ENCODE assay signal across 1 cellular context in genomic region chr17:50361561-50362480, GRCh38.
A peak's percentile ranks its signal among the peaks of the same experiment; 100 is the strongest.
TF ChIP-seq lines count a peak whose summit lies in the region.

No MANE protein-coding gene starts in this region.

TF ChIP-seq in K562, 482 proteins besides CTCF, POLR2A, EP300 and RAD21 (continued from another document and continues in another):
- TF ChIP-seq MTA2 (IDR thresholded peaks at IDR 0.05; ENCODE audit: low read depth) (peak; percentile 90), CAMTA2 (CRISPR knock-in tag; conservative IDR thresholded peaks at IDR 0.05) (no peak), GTF2A2 (tag; IDR thresholded peaks at IDR 0.05) (no peak), IFI16 (CRISPR knock-in tag; IDR thresholded peaks at IDR 0.05) (no peak), ZNF766 (CRISPR knock-in tag; conservative IDR thresholded peaks at IDR 0.05) (peak; percentile 92), SMARCC2 (IDR thresholded peaks at IDR 0.05; ENCODE audit: low read depth) (0 out of 2 replicates have a peak, but pooled peaks have one; percentile 47), ZNF263 (CRISPR knock-in tag; IDR thresholded peaks at IDR 0.05; ENCODE audit: borderline replicate concordance) (no peak; the same call in 1 of the 2 replicates), ELF1 (tag; IDR thresholded peaks at IDR 0.05) (no peak), NEUROD1 (IDR thresholded peaks at IDR 0.05; ENCODE audit: borderline replicate concordance, low read depth, low read length, partially characterized antibody) (peak; percentile 18), CC2D1A (IDR thresholded peaks at IDR 0.05) (peak; percentile 76; the same call in 1 of the 2 replicates), ZBTB11 (CRISPR knock-in tag; IDR thresholded peaks at IDR 0.05) (0 out of 6 replicates have a peak, but pooled peaks of 1 of the 3 experiments have one; percentile 46), LCOR (CRISPR knock-in tag; IDR thresholded peaks at IDR 0.05) (peak; percentile 94), ARNT (IDR thresholded peaks at IDR 0.05) (peak in 1 of 2 experiments; percentile 85; a peak in 2 of 4 replicates), ILF3 (IDR thresholded peaks at IDR 0.05; ENCODE audit: borderline replicate concordance) (no peak), NR4A1 (CRISPR knock-in tag; IDR thresholded peaks at IDR 0.05) (0 out of 2 replicates have a peak, but pooled peaks have one; percentile 41), NR4A1 (tag; IDR thresholded peaks at IDR 0.05) (no peak), ATF2 (CRISPR knock-in tag; IDR thresholded peaks at IDR 0.05) (no peak), ZNF717 (CRISPR knock-in tag; IDR thresholded peaks at IDR 0.05) (no peak), HDAC8 (tag; IDR thresholded peaks at IDR 0.05) (no peak), RREB1 (CRISPR knock-in tag; IDR thresholded peaks at IDR 0.05) (no peak), ZBTB9 (CRISPR knock-in tag; IDR thresholded peaks at IDR 0.05) (no peak), RNF2 (IDR thresholded peaks at IDR 0.05) (no peak; the same call in 1 of the 2 replicates), HDGF (IDR thresholded peaks at IDR 0.05) (no peak), PTRF (tag; IDR thresholded peaks at IDR 0.05) (no peak), KDM4B (IDR thresholded peaks at IDR 0.05; ENCODE audit: borderline replicate concordance in 2 of 2, low read depth in 1 of 2) (no peak), DMBX1 (CRISPR knock-in tag; IDR thresholded peaks at IDR 0.05; ENCODE audit: borderline replicate concordance) (no peak), CREB5 (CRISPR knock-in tag; IDR thresholded peaks at IDR 0.05) (no peak), HEY1 (CRISPR knock-in tag; IDR thresholded peaks at IDR 0.05; ENCODE audit: borderline replicate concordance) (no peak), ZNF224 (CRISPR knock-in tag; IDR thresholded peaks at IDR 0.05) (no peak), KLF1 (tag; IDR thresholded peaks at IDR 0.05) (no peak), MYNN (IDR thresholded peaks at IDR 0.05) (peak; percentile 80), MYNN (CRISPR knock-in tag; IDR thresholded peaks at IDR 0.05) (no peak)
- TF ChIP-seq, protein P1, sequence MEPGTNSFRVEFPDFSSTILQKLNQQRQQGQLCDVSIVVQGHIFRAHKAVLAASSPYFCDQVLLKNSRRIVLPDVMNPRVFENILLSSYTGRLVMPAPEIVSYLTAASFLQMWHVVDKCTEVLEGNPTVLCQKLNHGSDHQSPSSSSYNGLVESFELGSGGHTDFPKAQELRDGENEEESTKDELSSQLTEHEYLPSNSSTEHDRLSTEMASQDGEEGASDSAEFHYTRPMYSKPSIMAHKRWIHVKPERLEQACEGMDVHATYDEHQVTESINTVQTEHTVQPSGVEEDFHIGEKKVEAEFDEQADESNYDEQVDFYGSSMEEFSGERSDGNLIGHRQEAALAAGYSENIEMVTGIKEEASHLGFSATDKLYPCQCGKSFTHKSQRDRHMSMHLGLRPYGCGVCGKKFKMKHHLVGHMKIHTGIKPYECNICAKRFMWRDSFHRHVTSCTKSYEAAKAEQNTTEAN (CRISPR knock-in tag; IDR thresholded peaks at IDR 0.05) = no peak; the same call in 1 of the 2 replicates
- TF ChIP-seq, protein P2, sequence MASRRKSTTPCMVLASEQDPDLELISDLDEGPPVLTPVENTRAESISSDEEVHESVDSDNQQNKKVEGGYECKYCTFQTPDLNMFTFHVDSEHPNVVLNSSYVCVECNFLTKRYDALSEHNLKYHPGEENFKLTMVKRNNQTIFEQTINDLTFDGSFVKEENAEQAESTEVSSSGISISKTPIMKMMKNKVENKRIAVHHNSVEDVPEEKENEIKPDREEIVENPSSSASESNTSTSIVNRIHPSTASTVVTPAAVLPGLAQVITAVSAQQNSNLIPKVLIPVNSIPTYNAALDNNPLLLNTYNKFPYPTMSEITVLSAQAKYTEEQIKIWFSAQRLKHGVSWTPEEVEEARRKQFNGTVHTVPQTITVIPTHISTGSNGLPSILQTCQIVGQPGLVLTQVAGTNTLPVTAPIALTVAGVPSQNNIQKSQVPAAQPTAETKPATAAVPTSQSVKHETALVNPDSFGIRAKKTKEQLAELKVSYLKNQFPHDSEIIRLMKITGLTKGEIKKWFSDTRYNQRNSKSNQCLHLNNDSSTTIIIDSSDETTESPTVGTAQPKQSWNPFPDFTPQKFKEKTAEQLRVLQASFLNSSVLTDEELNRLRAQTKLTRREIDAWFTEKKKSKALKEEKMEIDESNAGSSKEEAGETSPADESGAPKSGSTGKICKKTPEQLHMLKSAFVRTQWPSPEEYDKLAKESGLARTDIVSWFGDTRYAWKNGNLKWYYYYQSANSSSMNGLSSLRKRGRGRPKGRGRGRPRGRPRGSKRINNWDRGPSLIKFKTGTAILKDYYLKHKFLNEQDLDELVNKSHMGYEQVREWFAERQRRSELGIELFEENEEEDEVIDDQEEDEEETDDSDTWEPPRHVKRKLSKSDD (conservative IDR thresholded peaks at IDR 0.05; ENCODE audit: low read length) = no peak
- TF ChIP-seq, protein P3, sequence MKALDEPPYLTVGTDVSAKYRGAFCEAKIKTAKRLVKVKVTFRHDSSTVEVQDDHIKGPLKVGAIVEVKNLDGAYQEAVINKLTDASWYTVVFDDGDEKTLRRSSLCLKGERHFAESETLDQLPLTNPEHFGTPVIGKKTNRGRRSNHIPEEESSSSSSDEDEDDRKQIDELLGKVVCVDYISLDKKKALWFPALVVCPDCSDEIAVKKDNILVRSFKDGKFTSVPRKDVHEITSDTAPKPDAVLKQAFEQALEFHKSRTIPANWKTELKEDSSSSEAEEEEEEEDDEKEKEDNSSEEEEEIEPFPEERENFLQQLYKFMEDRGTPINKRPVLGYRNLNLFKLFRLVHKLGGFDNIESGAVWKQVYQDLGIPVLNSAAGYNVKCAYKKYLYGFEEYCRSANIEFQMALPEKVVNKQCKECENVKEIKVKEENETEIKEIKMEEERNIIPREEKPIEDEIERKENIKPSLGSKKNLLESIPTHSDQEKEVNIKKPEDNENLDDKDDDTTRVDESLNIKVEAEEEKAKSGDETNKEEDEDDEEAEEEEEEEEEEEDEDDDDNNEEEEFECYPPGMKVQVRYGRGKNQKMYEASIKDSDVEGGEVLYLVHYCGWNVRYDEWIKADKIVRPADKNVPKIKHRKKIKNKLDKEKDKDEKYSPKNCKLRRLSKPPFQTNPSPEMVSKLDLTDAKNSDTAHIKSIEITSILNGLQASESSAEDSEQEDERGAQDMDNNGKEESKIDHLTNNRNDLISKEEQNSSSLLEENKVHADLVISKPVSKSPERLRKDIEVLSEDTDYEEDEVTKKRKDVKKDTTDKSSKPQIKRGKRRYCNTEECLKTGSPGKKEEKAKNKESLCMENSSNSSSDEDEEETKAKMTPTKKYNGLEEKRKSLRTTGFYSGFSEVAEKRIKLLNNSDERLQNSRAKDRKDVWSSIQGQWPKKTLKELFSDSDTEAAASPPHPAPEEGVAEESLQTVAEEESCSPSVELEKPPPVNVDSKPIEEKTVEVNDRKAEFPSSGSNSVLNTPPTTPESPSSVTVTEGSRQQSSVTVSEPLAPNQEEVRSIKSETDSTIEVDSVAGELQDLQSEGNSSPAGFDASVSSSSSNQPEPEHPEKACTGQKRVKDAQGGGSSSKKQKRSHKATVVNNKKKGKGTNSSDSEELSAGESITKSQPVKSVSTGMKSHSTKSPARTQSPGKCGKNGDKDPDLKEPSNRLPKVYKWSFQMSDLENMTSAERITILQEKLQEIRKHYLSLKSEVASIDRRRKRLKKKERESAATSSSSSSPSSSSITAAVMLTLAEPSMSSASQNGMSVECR (CRISPR knock-in tag; IDR thresholded peaks at IDR 0.05) = no peak
- TF ChIP-seq, protein P4, sequence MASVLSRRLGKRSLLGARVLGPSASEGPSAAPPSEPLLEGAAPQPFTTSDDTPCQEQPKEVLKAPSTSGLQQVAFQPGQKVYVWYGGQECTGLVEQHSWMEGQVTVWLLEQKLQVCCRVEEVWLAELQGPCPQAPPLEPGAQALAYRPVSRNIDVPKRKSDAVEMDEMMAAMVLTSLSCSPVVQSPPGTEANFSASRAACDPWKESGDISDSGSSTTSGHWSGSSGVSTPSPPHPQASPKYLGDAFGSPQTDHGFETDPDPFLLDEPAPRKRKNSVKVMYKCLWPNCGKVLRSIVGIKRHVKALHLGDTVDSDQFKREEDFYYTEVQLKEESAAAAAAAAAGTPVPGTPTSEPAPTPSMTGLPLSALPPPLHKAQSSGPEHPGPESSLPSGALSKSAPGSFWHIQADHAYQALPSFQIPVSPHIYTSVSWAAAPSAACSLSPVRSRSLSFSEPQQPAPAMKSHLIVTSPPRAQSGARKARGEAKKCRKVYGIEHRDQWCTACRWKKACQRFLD (CRISPR knock-in tag; IDR thresholded peaks at IDR 0.05) = peak; percentile 63; the same call in 1 of the 2 replicates
